ENCODE assay signal across 10 cellular contexts in the genomic region with DNA sequence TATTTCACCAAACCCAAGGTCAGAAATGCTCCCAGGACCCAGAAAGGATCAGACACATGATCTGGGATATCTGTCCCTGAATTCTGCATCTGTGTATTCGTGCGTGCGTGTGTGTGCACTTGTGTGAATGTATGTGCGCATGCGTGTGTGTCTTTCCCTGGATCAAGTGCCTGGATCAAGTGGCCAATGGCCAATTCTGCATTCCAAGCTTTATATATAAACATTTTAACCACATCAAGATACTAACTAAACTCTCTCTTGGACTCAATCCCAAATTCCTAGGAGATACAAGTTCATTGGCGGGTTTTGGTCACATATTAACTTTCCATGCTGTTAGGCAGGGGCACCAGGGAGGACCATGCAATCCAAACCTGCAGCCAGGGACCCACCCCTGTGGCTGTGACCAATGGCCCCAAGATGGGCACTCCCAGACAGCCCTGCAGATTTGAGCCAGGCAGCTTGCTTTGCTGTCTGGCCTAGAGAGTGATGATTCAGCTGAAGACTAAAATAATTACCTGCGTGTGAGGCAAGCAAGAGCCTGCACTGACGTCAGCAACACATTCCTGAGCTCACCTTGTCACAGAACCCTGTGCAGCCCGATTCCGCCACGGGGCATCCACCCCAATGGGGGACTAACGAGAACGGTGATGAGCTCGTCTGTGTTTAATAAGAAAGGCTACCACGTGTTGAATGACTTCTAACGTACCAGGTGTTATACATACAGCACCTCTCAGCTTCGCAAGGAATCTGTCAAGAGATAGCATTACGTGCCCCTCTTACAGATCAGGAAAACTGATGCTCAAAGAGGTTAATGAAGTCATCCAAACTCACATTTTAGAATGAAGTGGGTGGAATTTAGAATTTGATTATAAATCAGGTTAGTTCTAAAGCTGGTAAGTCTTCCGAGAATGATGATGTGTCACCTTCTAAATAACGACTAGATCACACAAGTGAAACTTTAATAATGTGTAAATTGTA. TPM values are rescaled to one million over a fixed set of nuclear protein-coding genes. Genes with fewer than 3 reads are reported as not detected.
DNase-seq lines count a peak whose midpoint lies in the region; ATAC-seq, FAIRE-seq and TF ChIP-seq lines count a peak whose summit lies in the region.
"Had no signal": no experiment of that assay in that cellular context is flagged by ENCODE, and none has a peak within 500 bp of the region (broad histone marks: within the 10 kb centered on the region; RNA-seq: fewer than 3 reads in every experiment).

No MANE protein-coding gene starts in this region.

- H3K4me2 ChIP-seq in endothelial cell of umbilical vein (ENCODE audit: insufficient read depth, low read length) (no peak overlapping the region), mesendoderm (ENCODE audit: low read length) (no peak overlapping the region)

- H3K27me3 ChIP-seq in RWPE2 (ENCODE audit: insufficient read depth, poor library complexity, severe bottlenecking): no peaks in the 10 kb centered on the region
- no peaks in the 10 kb centered on the region for H3K27me3 ChIP-seq in endothelial cell of umbilical vein (ENCODE audit: control insufficient read depth in 2 of 2, insufficient read depth in 2 of 2, low read length in 2 of 2)
- H3K27me3 ChIP-seq in mesendoderm (ENCODE audit: insufficient read depth, low read length, poor library complexity): no peaks in the 10 kb centered on the region

- CTCF ChIA-PET in endothelial cell of umbilical vein (lab: Charles Lee): interaction anchor here (1.2 to 1.7 kb wide), 4 partner anchors 22 to 257 kb away, joined by 3 to 5 read pairs (median 4); a partner anchor contains a TSS

- no peaks in the 10 kb centered on the region for H3K9me1 ChIP-seq in endothelial cell of umbilical vein (replicated peaks; ENCODE audit: control insufficient read depth, extremely low read depth, insufficient read depth, low read length)

- H3K23ac ChIP-seq in mesendoderm (ENCODE audit: low read length): no peak overlapping the region

- no peak overlapping the region for H3K18ac ChIP-seq in mesendoderm (ENCODE audit: low read length)

- POLR2A ChIA-PET in endothelial cell of umbilical vein (lab: Charles Lee): no interaction called here

- H2AFZ ChIP-seq in endothelial cell of umbilical vein (ENCODE audit: low read depth, low read length): no peak overlapping the region

- no peaks in the 10 kb centered on the region for H4K20me1 ChIP-seq in endothelial cell of umbilical vein (replicated peaks; ENCODE audit: control insufficient read depth, extremely low read depth, insufficient read depth, low read length)

- dilution Hi-C loops in endothelial cell of umbilical vein (cut with MboI; ENCODE audit: extremely low pct_ligation_motif_present, low sequenced_read_pairs): no loop called here

- no peak overlapping the region for H3K4me3 Mint-ChIP-seq in T-helper 17 cell
- H3K4me3 Mint-ChIP-seq: activated CD4-positive, alpha-beta T cell treated with anti-CD3 and anti-CD28 coated beads for 36 hours; activated naive CD4-positive, alpha-beta T cell treated with anti-CD3 and anti-CD28 coated beads for 36 hours had no signal

- no peak overlapping the region for H3K4me3 ChIP-seq in RWPE2 (ENCODE audit: severe bottlenecking)
- no peak overlapping the region for H3K4me3 ChIP-seq in endothelial cell of umbilical vein (replicated peaks in 1 of 3; ENCODE audit: insufficient read depth in 1 of 3, low read depth in 1 of 3, low read length in 3 of 3)
- H3K4me3 ChIP-seq in mesendoderm (ENCODE audit: low read length): no peak overlapping the region

- H3K56ac ChIP-seq in mesendoderm (ENCODE audit: low read length): no peak overlapping the region

- no peak overlapping the region for H2AK5ac ChIP-seq in mesendoderm (ENCODE audit: low read length)

- H3K79me1 ChIP-seq in mesendoderm (ENCODE audit: low read length): no peaks in the 10 kb centered on the region

- ATAC-seq in RWPE2 (ENCODE audit: low read depth) (peak; percentile 35; the same call in 1 of the 3 replicates), T-helper 17 cell (no peak), HG02884 (IDR thresholded peaks at IDR 0.05; ENCODE audit: unreplicated experiment) (no peak)
- ATAC-seq: activated CD4-positive, alpha-beta T cell treated with anti-CD3 and anti-CD28 coated beads for 36 hours had no signal

- no peak overlapping the region for H4K5ac ChIP-seq in mesendoderm (ENCODE audit: low read length)

- BruUV-seq in endothelial cell of umbilical vein (replicated peaks; lab: Mats Ljungman, UMichigan): no TSS peak

- WGBS in mesendoderm (ENCODE audit: extremely low coverage, insufficient coverage, low lambda C conversion rate): no CpG with 5 or more reads among the region's 20 CpGs

- H3K27ac Mint-ChIP-seq in T-helper 17 cell: no peak overlapping the region
- H3K27ac Mint-ChIP-seq: activated CD4-positive, alpha-beta T cell treated with anti-CD3 and anti-CD28 coated beads for 36 hours; activated naive CD4-positive, alpha-beta T cell treated with anti-CD3 and anti-CD28 coated beads for 36 hours had no signal

- no peaks in the 10 kb centered on the region for H3K9me3 ChIP-seq in RWPE2 (ENCODE audit: severe bottlenecking)
- no peaks in the 10 kb centered on the region for H3K9me3 ChIP-seq in endothelial cell of umbilical vein (replicated peaks; ENCODE audit: control insufficient read depth, insufficient read depth, low read length)
- H3K9me3 ChIP-seq in T-helper 17 cell (ENCODE audit: control insufficient read depth, low read length, poor library complexity, severe bottlenecking): no peaks in the 10 kb centered on the region

- no peaks in the 10 kb centered on the region for H3K4me1 Mint-ChIP-seq in T-helper 17 cell
- H3K4me1 Mint-ChIP-seq: activated CD4-positive, alpha-beta T cell treated with anti-CD3 and anti-CD28 coated beads for 36 hours had no signal

- H3K79me2 ChIP-seq in endothelial cell of umbilical vein (ENCODE audit: control insufficient read depth, insufficient read depth, low read length): no peaks in the 10 kb centered on the region
- no peaks in the 10 kb centered on the region for H3K79me2 ChIP-seq in mesendoderm (ENCODE audit: control insufficient read depth, insufficient read depth, low read length)

- H3K36me3 Mint-ChIP-seq in T-helper 17 cell (ENCODE audit: low read depth): peaks cover 2% of the 10 kb centered on the region

- no peak overlapping the region for H4K8ac ChIP-seq in mesendoderm (ENCODE audit: low read depth, low read length)

- TF ChIP-seq POLR2A in endothelial cell of umbilical vein (IDR thresholded peaks at IDR 0.05; ENCODE audit: low read depth, low read length): no peak

- no peak for TF ChIP-seq CTCF in RWPE2 (IDR thresholded peaks at IDR 0.05; ENCODE audit: poor library complexity, severe bottlenecking)
- no peak for TF ChIP-seq CTCF in endothelial cell of umbilical vein (IDR thresholded peaks at IDR 0.05; ENCODE audit: extremely low read depth in 1 of 2, insufficient read depth in 1 of 2, low read depth in 1 of 2, low read length in 2 of 2)

- H3K9ac ChIP-seq in endothelial cell of umbilical vein (replicated peaks; ENCODE audit: extremely low read depth, insufficient read depth, low read length) (no peak overlapping the region), mesendoderm (ENCODE audit: low read length) (no peak overlapping the region)

- peak; percentile 80 for DNase-seq in AG08396 (ENCODE audit: low spot score)
- no peak for DNase-seq in RWPE2 (ENCODE audit: low spot score)
- DNase-seq in endothelial cell of umbilical vein (ENCODE audit: low read depth, low spot score): peak; percentile 62
- DNase-seq in mesendoderm: peak; percentile 14
- DNase-seq in T-helper 17 cell: no peak
- no peak for DNase-seq in C1 segment of cervical spinal cord (lab: John Stamatoyannopoulos, UW)
- DNase-seq in activated CD4-positive, alpha-beta T cell treated with anti-CD3 and anti-CD28 coated beads for 1 hour: no peak
- DNase-seq: activated CD4-positive, alpha-beta T cell treated with anti-CD3 and anti-CD28 coated beads for 36 hours; activated naive CD4-positive, alpha-beta T cell treated with anti-CD3 and anti-CD28 coated beads for 36 hours had no signal

- H2BK15ac ChIP-seq in mesendoderm (replicated peaks; ENCODE audit: low read depth): no peak overlapping the region

- H3K36me3 ChIP-seq in RWPE2 (ENCODE audit: low read depth) (no peaks in the 10 kb centered on the region), endothelial cell of umbilical vein (ENCODE audit: control insufficient read depth in 2 of 2, extremely low read depth in 1 of 2, insufficient read depth in 2 of 2, low read length in 2 of 2) (no peaks in the 10 kb centered on the region), mesendoderm (ENCODE audit: control insufficient read depth, insufficient read depth, low read length) (no peaks in the 10 kb centered on the region)

- no peak overlapping the region for H3K4ac ChIP-seq in mesendoderm (ENCODE audit: low read depth, low read length)

- intact Hi-C loops in endothelial cell of umbilical vein (cut with micrococcal nuclease): no loop called here

- FAIRE-seq in endothelial cell of umbilical vein (lab: Jason Lieb, UNC): no peak

- H3K27ac ChIP-seq in RWPE2 (ENCODE audit: poor library complexity, severe bottlenecking): no peak overlapping the region
- no peak overlapping the region for H3K27ac ChIP-seq in endothelial cell of umbilical vein (ENCODE audit: insufficient read depth, low read depth, low read length)
- H3K27ac ChIP-seq in mesendoderm (ENCODE audit: low read depth, low read length): no peak overlapping the region

- no peak overlapping the region for H2BK120ac ChIP-seq in mesendoderm (ENCODE audit: low read depth, low read length)

- peaks cover 23% of the 10 kb centered on the region for H3K27me3 Mint-ChIP-seq in T-helper 17 cell

- H2BK5ac ChIP-seq in mesendoderm (ENCODE audit: low read length): no peak overlapping the region

- no peaks in the 10 kb centered on the region for H3K4me1 ChIP-seq in RWPE2 (ENCODE audit: insufficient read depth, poor library complexity, severe bottlenecking)
- H3K4me1 ChIP-seq in endothelial cell of umbilical vein (ENCODE audit: control insufficient read depth, extremely low read depth, insufficient read depth, low read length): peaks cover 20% of the 10 kb centered on the region
- peaks cover 2% of the 10 kb centered on the region for H3K4me1 ChIP-seq in mesendoderm (ENCODE audit: control insufficient read depth, low read depth, low read length)

TF ChIP-seq in endothelial cell of umbilical vein, 7 proteins besides CTCF, POLR2A, EP300 and RAD21 (continues in another document):
- no peak for TF ChIP-seq FOS (IDR thresholded peaks at IDR 0.05; ENCODE audit: borderline replicate concordance, insufficient read depth, low read length)
- no peak for TF ChIP-seq MYC (IDR thresholded peaks at IDR 0.05; ENCODE audit: low read depth, low read length)

RNA-seq across cellular contexts. Expression of a gene that starts 45.4 kb away (rescaled TPM):
- total RNA-seq in endothelial cell of umbilical vein (54.3 and 56.5 TPM in 2 replicates), T-helper 17 cell (10 to 100 TPM; 15.0 to 17.6 TPM)
- polyA plus RNA-seq in endothelial cell of umbilical vein: 3.5 and 5.2 TPM in 2 replicates
- 6.9 and 7.1 TPM in 2 replicates for polyA plus RNA-seq in endothelial cell of umbilical vein (2011; cell fraction: cytosol; rRNA removed)
- polyA plus RNA-seq in endothelial cell of umbilical vein (2011; cell fraction: nucleus; rRNA removed): 11.1 and 15.9 TPM in 2 replicates
- 29.6 and 37.7 TPM in 2 replicates for polyA plus RNA-seq in endothelial cell of umbilical vein (2012)
- 24.7 and 30.4 TPM in 2 replicates for polyA minus RNA-seq in endothelial cell of umbilical vein
- 33.8 TPM for polyA minus RNA-seq in endothelial cell of umbilical vein (2011; cell fraction: cytosol; rRNA and poly(A)+ RNA removed)
- polyA minus RNA-seq in endothelial cell of umbilical vein (2011; cell fraction: nucleus; rRNA and poly(A)+ RNA removed): 42.6 and 72.6 TPM in 2 replicates
- 25.6 TPM for polyA plus RNA-seq in mesendoderm (2013, experiment 1 of 2)
- polyA plus RNA-seq in mesendoderm (2013, experiment 2 of 2): 25.3 TPM

Comparison
In these comparisons a context has a peak if more than half of its experiments do, and no peak if none do; other contexts are left out.
1. DNase-seq: peak in AG08396 (single experiment), endothelial cell of umbilical vein (single experiment) and mesendoderm (single experiment); none in RWPE2 (single experiment), T-helper 17 cell (0 of 3), C1 segment of cervical spinal cord (0 of 14) and activated CD4-positive, alpha-beta T cell treated with anti-CD3 and anti-CD28 coated beads for 1 hour (single experiment).